In the genomic region with DNA sequence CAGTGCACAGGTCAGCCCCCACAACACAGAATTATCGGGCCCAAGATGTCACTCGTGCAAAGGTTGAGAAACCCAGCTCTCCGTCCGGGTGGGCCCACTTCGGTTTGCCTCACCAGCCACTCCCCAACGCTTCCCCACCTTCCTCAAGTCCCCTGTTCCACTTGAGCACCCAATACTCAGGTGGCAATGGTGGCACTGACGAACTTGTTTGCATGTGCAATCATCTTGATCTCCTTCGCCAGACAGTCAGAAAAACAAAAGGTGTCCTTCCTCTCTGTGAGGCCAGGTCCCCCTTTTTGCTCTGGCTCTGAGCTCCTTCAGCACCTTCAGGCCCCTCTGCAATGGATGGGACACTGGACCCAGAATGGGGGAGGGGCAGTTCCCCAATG, we compare ENCODE assay signal across 21 cellular contexts. TPM values are rescaled to one million over a fixed set of nuclear protein-coding genes. Genes with fewer than 3 reads are reported as not detected.
A peak's percentile ranks its signal among the peaks of the same experiment; 100 is the strongest.
DNase-seq lines count a peak whose midpoint lies in the region; ATAC-seq and TF ChIP-seq lines count a peak whose summit lies in the region.
"Had no signal": no experiment of that assay in that cellular context is flagged by ENCODE, and none has a peak within 500 bp of the region (broad histone marks: within the 10 kb centered on the region; RNA-seq: fewer than 3 reads in every experiment).

No MANE protein-coding gene starts in this region.

- peaks cover 59% of the 10 kb centered on the region for H3K4me1 Mint-ChIP-seq in activated T-cell treated with anti-CD3 and anti-CD28 coated beads, Interleukin-2, amount 50 U/mL, for 72 hours (ENCODE audit: low read depth)
- peaks cover 56 to 71% of the 10 kb centered on the region in 2 donors for H3K4me1 Mint-ChIP-seq in stimulated activated naive B cell treated with anti-CD40 and anti-IgM and Interleukin-4, amounts not matched to agents 10 μg/mL and 1 μg/mL and 100 μg/mL, for 72 hours
- peaks cover 72% of the 10 kb centered on the region for H3K4me1 Mint-ChIP-seq in activated CD4-positive, alpha-beta memory T cell treated with anti-CD3 and anti-CD28 coated beads for 36 hours (ENCODE audit: low read depth)

- H3K27me3 ChIP-seq in Peyer's patch = no peaks in the 10 kb centered on the region
- H3K27me3 ChIP-seq: pancreas had no signal

- CTCF ChIA-PET in activated CD4-positive, alpha-beta memory T cell treated with anti-CD3 and anti-CD28 coated beads for 36 hours (lab: Charles Lee) = interaction anchor here (0.9 to 1.4 kb wide), 3 partner anchors 51 to 90 kb away, joined by 3 to 4 read pairs (median 3); partner anchors contain the start of genes NDUFAB1 and UBFD1

- POLR2A ChIA-PET in activated CD4-positive, alpha-beta memory T cell treated with anti-CD3 and anti-CD28 coated beads for 36 hours (lab: Charles Lee) = interaction anchor here (1.0 kb wide), 1 partner anchor 51 kb away, joined by 3 read pairs; the partner anchor contains the start of genes EARS2 and UBFD1

- peaks cover 10 to 12% of the 10 kb centered on the region in 2 donors for H3K36me3 Mint-ChIP-seq in activated T-cell treated with anti-CD3 and anti-CD28 coated beads, Interleukin-2, amount 50 U/mL, for 72 hours (ENCODE audit: insufficient read depth in 2 of 2)
- peaks cover 20 to 41% of the 10 kb centered on the region in 2 donors for H3K36me3 Mint-ChIP-seq in stimulated activated naive B cell treated with anti-CD40 and anti-IgM and Interleukin-4, amounts not matched to agents 10 μg/mL and 1 μg/mL and 100 μg/mL, for 72 hours
- peaks cover 17% of the 10 kb centered on the region for H3K36me3 Mint-ChIP-seq in activated CD4-positive, alpha-beta memory T cell treated with anti-CD3 and anti-CD28 coated beads for 36 hours

- H3K36me3 ChIP-seq in Peyer's patch = no peaks in the 10 kb centered on the region
- H3K36me3 ChIP-seq: pancreas had no signal

- TF ChIP-seq CTCF in Peyer's patch (IDR thresholded peaks at IDR 0.05) = no peak

- H3K27ac ChIP-seq in Peyer's patch = peak overlapping the region in 2 of 4 donors; percentile 52 to 93
- H3K27ac ChIP-seq: pancreas had no signal

- H3K4me3 ChIP-seq in Peyer's patch (peak overlapping the region in 1 of 4 donors; percentile 14), iPS-18c (ENCODE audit: insufficient read depth, low read depth, low read length) (0 out of 2 replicates have a peak overlapping the region, but pooled peaks have one; percentile 2)

- no peak overlapping the region for H3K27ac Mint-ChIP-seq in activated T-cell treated with anti-CD3 and anti-CD28 coated beads, Interleukin-2, amount 50 U/mL, for 72 hours
- peak overlapping the region; percentile 91 for H3K27ac Mint-ChIP-seq in stimulated activated naive B cell treated with anti-CD40 and anti-IgM and Interleukin-4, amounts not matched to agents 10 μg/mL and 1 μg/mL and 100 μg/mL, for 72 hours
- H3K27ac Mint-ChIP-seq in activated CD4-positive, alpha-beta memory T cell treated with anti-CD3 and anti-CD28 coated beads for 36 hours = no peak overlapping the region

- H3K27me3 Mint-ChIP-seq in activated T-cell treated with anti-CD3 and anti-CD28 coated beads, Interleukin-2, amount 50 U/mL, for 72 hours (ENCODE audit: low read depth) = no peaks in the 10 kb centered on the region
- H3K27me3 Mint-ChIP-seq in stimulated activated naive B cell treated with anti-CD40 and anti-IgM and Interleukin-4, amounts not matched to agents 10 μg/mL and 1 μg/mL and 100 μg/mL, for 72 hours = no peaks in the 10 kb centered on the region
- no peaks in the 10 kb centered on the region for H3K27me3 Mint-ChIP-seq in activated CD4-positive, alpha-beta memory T cell treated with anti-CD3 and anti-CD28 coated beads for 36 hours

- peaks cover 0 to 38% (median 26%) of the 10 kb centered on the region in 4 donors for H3K4me1 ChIP-seq in Peyer's patch

- H3K9me3 ChIP-seq in Peyer's patch (no peaks in the 10 kb centered on the region), iPS-18c (ENCODE audit: control insufficient read depth, insufficient read depth, low read length) (no peaks in the 10 kb centered on the region)
- H3K9me3 ChIP-seq: pancreas had no signal

- no peak for TF ChIP-seq POLR2A in Peyer's patch (IDR thresholded peaks at IDR 0.05)

- peaks cover 0 to 4% of the 10 kb centered on the region in 2 donors for H3K9me3 Mint-ChIP-seq in activated T-cell treated with anti-CD3 and anti-CD28 coated beads, Interleukin-2, amount 50 U/mL, for 72 hours
- peaks cover 2 to 6% of the 10 kb centered on the region in 2 donors for H3K9me3 Mint-ChIP-seq in stimulated activated naive B cell treated with anti-CD40 and anti-IgM and Interleukin-4, amounts not matched to agents 10 μg/mL and 1 μg/mL and 100 μg/mL, for 72 hours
- no peaks in the 10 kb centered on the region for H3K9me3 Mint-ChIP-seq in activated CD4-positive, alpha-beta memory T cell treated with anti-CD3 and anti-CD28 coated beads for 36 hours

- intact Hi-C loops in activated CD4-positive, alpha-beta memory T cell treated with anti-CD3 and anti-CD28 coated beads for 36 hours (cut with micrococcal nuclease) = loop anchor here (10.0 kb wide), 2 partner anchors 138 to 168 kb away; partner anchors contain the start of genes DCTN5, PALB2 and PLK1

- DNase-seq in activated T-cell treated with anti-CD3 and anti-CD28 coated beads, Interleukin-2, amount 50 U/mL, for 72 hours = no peak
- no peak for DNase-seq in activated T-cell treated with anti-CD3 and anti-CD28 coated beads for 4 hours
- DNase-seq in Peyer's patch = peak in 2 of 3 donors; percentile 80 to 81
- peak; percentile 14 for DNase-seq in stimulated activated naive B cell treated with anti-CD40 and anti-IgM and Interleukin-4, amounts not matched to agents 10 μg/mL and 1 μg/mL and 100 μg/mL, for 72 hours
- no peak for DNase-seq in GM03348 (ENCODE audit: low spot score)
- no peak for DNase-seq in OCI-M2 (lab: John Stamatoyannopoulos, UW; ENCODE audit: unreplicated experiment)
- no peak for DNase-seq in activated CD4-positive, alpha-beta memory T cell treated with anti-CD3 and anti-CD28 coated beads for 36 hours
- DNase-seq: 8988T; amniotic stem cell; DMS153; left cardiac atrium; midbrain; NCI-H1694; NCI-H345; NK-92 treated with Interleukin-12 subunit alpha and Interleukin-12 subunit beta, amount 100 ng/mL, for 24 hours; pancreas; stimulated activated CD4-positive, alpha-beta T cell treated with anti-CD3 and anti-CD28 coated beads, Interleukin-4, amount 100 ng/mL, for 24 hours; T-helper 1 cell had no signal

- peak overlapping the region; percentile 15 to 61 for H3K4me3 Mint-ChIP-seq in activated T-cell treated with anti-CD3 and anti-CD28 coated beads, Interleukin-2, amount 50 U/mL, for 72 hours
- peak overlapping the region; percentile 78 for H3K4me3 Mint-ChIP-seq in stimulated activated naive B cell treated with anti-CD40 and anti-IgM and Interleukin-4, amounts not matched to agents 10 μg/mL and 1 μg/mL and 100 μg/mL, for 72 hours
- H3K4me3 Mint-ChIP-seq in activated CD4-positive, alpha-beta memory T cell treated with anti-CD3 and anti-CD28 coated beads for 36 hours = no peak overlapping the region

- no peak for ATAC-seq in activated T-cell treated with anti-CD3 and anti-CD28 coated beads, Interleukin-2, amount 50 U/mL, for 72 hours (replicated peaks in 1 of 2)
- ATAC-seq in stimulated activated naive B cell treated with anti-CD40 and anti-IgM and Interleukin-4, amounts not matched to agents 10 μg/mL and 1 μg/mL and 100 μg/mL, for 72 hours (replicated peaks) = no peak
- ATAC-seq: HCT116, left cardiac atrium, pancreas, Right ventricle myocardium inferior had no signal

RNA-seq across cellular contexts. Expression of gene GGA2, which starts 3.7 kb away (rescaled TPM):
- 10 to 100 TPM; 85.5 to 86.6 TPM for total RNA-seq in activated T-cell treated with anti-CD3 and anti-CD28 coated beads, Interleukin-2, amount 50 U/mL, for 72 hours
- 100 to 1,000 TPM in 1 of 4 donors, 10 to 100 TPM in 3; 13.8 to 254 (median 54.7) TPM for total RNA-seq in Peyer's patch
- total RNA-seq in activated CD4-positive, alpha-beta memory T cell treated with anti-CD3 and anti-CD28 coated beads for 36 hours = 10 to 100 TPM; 73.3 to 75.1 TPM

RNA-seq across cellular contexts. Expression of gene EARS2, which starts 50.5 kb away (rescaled TPM):
- total RNA-seq in activated T-cell treated with anti-CD3 and anti-CD28 coated beads, Interleukin-2, amount 50 U/mL, for 72 hours = 10 to 100 TPM; 12.5 to 13.4 TPM
- 10 to 100 TPM; 13.8 to 37.4 (median 28.0) TPM for total RNA-seq in Peyer's patch
- total RNA-seq in activated CD4-positive, alpha-beta memory T cell treated with anti-CD3 and anti-CD28 coated beads for 36 hours = 10 to 100 TPM; 21.6 to 23.6 TPM

RNA-seq across cellular contexts. Expression of gene UBFD1, which starts 50.9 kb away (rescaled TPM):
- total RNA-seq in activated T-cell treated with anti-CD3 and anti-CD28 coated beads, Interleukin-2, amount 50 U/mL, for 72 hours = 10 to 100 TPM; 58.8 to 63.4 TPM
- 10 to 100 TPM; 19.4 to 90.8 (median 37.9) TPM for total RNA-seq in Peyer's patch
- 10 to 100 TPM; 53.9 to 54.4 TPM for total RNA-seq in activated CD4-positive, alpha-beta memory T cell treated with anti-CD3 and anti-CD28 coated beads for 36 hours

RNA-seq across cellular contexts. Expression of gene COG7, which starts 53.6 kb away (rescaled TPM):
- 10 to 100 TPM; 23.6 to 24.3 TPM for total RNA-seq in activated T-cell treated with anti-CD3 and anti-CD28 coated beads, Interleukin-2, amount 50 U/mL, for 72 hours
- 10 to 100 TPM; 20.1 to 81.7 (median 50.4) TPM for total RNA-seq in Peyer's patch
- total RNA-seq in activated CD4-positive, alpha-beta memory T cell treated with anti-CD3 and anti-CD28 coated beads for 36 hours = 10 to 100 TPM; 17.0 to 18.1 TPM

Comparison
In these comparisons a context has a peak if more than half of its experiments do, and no peak if none do; other contexts are left out.
1. DNase-seq: peak in Peyer's patch (2 of 3) and stimulated activated naive B cell treated with anti-CD40 and anti-IgM and Interleukin-4, amounts not matched to agents 10 μg/mL and 1 μg/mL and 100 μg/mL, for 72 hours (single experiment); none in activated T-cell treated with anti-CD3 and anti-CD28 coated beads, Interleukin-2, amount 50 U/mL, for 72 hours (0 of 2), activated T-cell treated with anti-CD3 and anti-CD28 coated beads for 4 hours (single experiment), GM03348 (single experiment), OCI-M2 (single experiment) and activated CD4-positive, alpha-beta memory T cell treated with anti-CD3 and anti-CD28 coated beads for 36 hours (single experiment).